1 cellular context compared by ENCODE assay signal in the genomic region with DNA sequence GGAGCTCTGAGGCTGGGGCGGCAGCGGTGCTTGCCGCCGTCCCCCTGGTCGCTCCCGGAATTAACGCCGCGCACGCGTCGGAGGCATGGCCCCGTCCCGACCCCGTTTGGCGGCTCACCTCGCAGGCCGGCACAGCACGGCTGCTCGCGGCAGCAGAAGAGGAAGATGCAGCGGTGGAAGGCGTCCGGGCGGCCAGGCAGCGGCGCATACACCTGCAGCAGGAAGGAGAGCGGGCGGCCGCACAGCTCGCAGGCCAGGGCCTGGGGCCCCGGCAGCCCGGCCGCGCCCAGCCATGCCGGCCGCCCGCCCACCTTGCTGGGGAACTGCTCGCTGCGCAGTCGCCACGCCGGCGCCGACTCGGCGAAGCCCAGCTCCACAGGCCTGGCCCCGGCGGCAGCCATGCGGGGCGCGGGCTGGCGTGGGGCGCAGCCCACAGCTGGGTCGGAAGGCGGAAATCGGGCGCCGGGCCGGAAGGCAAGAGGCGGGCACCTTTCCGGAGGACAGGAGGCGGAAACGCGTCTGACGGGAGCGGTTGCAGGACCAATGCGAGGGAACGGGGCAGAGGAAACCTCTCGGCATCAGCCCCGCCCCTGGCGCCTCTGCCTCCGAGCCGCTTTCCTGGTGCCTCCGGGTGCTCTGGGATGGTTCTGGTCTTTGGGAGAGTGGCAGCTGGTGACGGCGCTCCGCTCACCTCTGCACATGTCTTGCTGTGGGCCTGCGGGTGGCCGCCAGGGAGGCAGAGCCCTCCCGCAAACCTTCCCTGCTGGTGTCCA.
A peak's percentile ranks its signal among the peaks of the same experiment; 100 is the strongest.
TF ChIP-seq lines count a peak whose summit lies in the region.

PDCD2 (minus strand) TSS at position 457 of the 773 bp plus-strand sequence; CDS start at position 401, 56 bp downstream.

TF ChIP-seq in HepG2, 621 proteins besides CTCF, POLR2A, EP300 and RAD21 (continued from another document and continues in another):
- TF ChIP-seq ARID2 (CRISPR knock-in tag; IDR thresholded peaks at IDR 0.05; ENCODE audit: borderline replicate concordance) (peak; percentile 96), NFRKB (IDR thresholded peaks at IDR 0.05) (no peak), SRSF1 (optimal IDR thresholded peaks at IDR 0.05; ENCODE audit: low read depth, low read length) (peak; percentile 73), HOXA9 (CRISPR knock-in tag; IDR thresholded peaks at IDR 0.05; ENCODE audit: borderline replicate concordance) (no peak), SMAD3 (CRISPR knock-in tag; IDR thresholded peaks at IDR 0.05) (0 out of 2 replicates have a peak, but pooled peaks have one; percentile 44), ZNF496 (CRISPR knock-in tag; IDR thresholded peaks at IDR 0.05; ENCODE audit: insufficient replicate concordance) (no peak), TBP (CRISPR knock-in tag; IDR thresholded peaks at IDR 0.05) (no peak), RNF219 (CRISPR knock-in tag; IDR thresholded peaks at IDR 0.05) (no peak), KDM3A (CRISPR knock-in tag; IDR thresholded peaks at IDR 0.05; ENCODE audit: low read depth) (no peak), AKAP8 (CRISPR knock-in tag; IDR thresholded peaks at IDR 0.05) (peak; percentile 74; the same call in 1 of the 2 replicates), HIVEP1 (CRISPR knock-in tag; IDR thresholded peaks at IDR 0.05) (no peak), CERS6 (CRISPR knock-in tag; IDR thresholded peaks at IDR 0.05) (peak; percentile 74; the same call in 1 of the 2 replicates), ZNF343 (CRISPR knock-in tag; IDR thresholded peaks at IDR 0.05) (no peak), HNF1A (IDR thresholded peaks at IDR 0.05; ENCODE audit: low read depth) (no peak), HNF1A (CRISPR knock-in tag; IDR thresholded peaks at IDR 0.05; ENCODE audit: borderline replicate concordance) (0 out of 2 replicates have a peak, but pooled peaks have one; percentile 14), ATM (IDR thresholded peaks at IDR 0.05; ENCODE audit: borderline replicate concordance) (no peak), ZFP36L2 (CRISPR knock-in tag; IDR thresholded peaks at IDR 0.05) (no peak), PLSCR1 (CRISPR knock-in tag; IDR thresholded peaks at IDR 0.05; ENCODE audit: borderline replicate concordance) (no peak), ZNF367 (CRISPR knock-in tag; IDR thresholded peaks at IDR 0.05; ENCODE audit: borderline replicate concordance) (no peak), MAZ (IDR thresholded peaks at IDR 0.05; ENCODE audit: borderline replicate concordance, low read depth, low read length) (peak; percentile 88), MAZ (CRISPR knock-in tag; IDR thresholded peaks at IDR 0.05; ENCODE audit: low read depth) (peak; percentile 84), MXI1 (IDR thresholded peaks at IDR 0.05; ENCODE audit: borderline replicate concordance, low read depth, low read length) (peak; percentile 93; the same call in 2 of the 3 replicates), ZSCAN25 (CRISPR knock-in tag; IDR thresholded peaks at IDR 0.05) (no peak; the same call in 1 of the 2 replicates), ATF5 (CRISPR knock-in tag; IDR thresholded peaks at IDR 0.05; ENCODE audit: low read depth) (no peak), ZNF333 (CRISPR knock-in tag; IDR thresholded peaks at IDR 0.05; ENCODE audit: borderline replicate concordance) (no peak), GPN1 (CRISPR knock-in tag; IDR thresholded peaks at IDR 0.05; ENCODE audit: borderline replicate concordance) (no peak), ZNF292 (CRISPR knock-in tag; IDR thresholded peaks at IDR 0.05; ENCODE audit: borderline replicate concordance, low read depth) (no peak), ZFP37 (CRISPR knock-in tag; IDR thresholded peaks at IDR 0.05; ENCODE audit: borderline replicate concordance) (peak; percentile 83; the same call in 1 of the 2 replicates), NFIB (CRISPR knock-in tag; IDR thresholded peaks at IDR 0.05; ENCODE audit: borderline replicate concordance) (no peak), SSRP1 (CRISPR knock-in tag; IDR thresholded peaks at IDR 0.05) (no peak), ZNF24 (IDR thresholded peaks at IDR 0.05) (peak; percentile 61; the same call in 1 of the 2 replicates), RBFOX2 (IDR thresholded peaks at IDR 0.05; ENCODE audit: low read depth, low read length) (peak; percentile 98), ZNF75D (CRISPR knock-in tag; IDR thresholded peaks at IDR 0.05; ENCODE audit: borderline replicate concordance) (no peak), SNAI1 (CRISPR knock-in tag; IDR thresholded peaks at IDR 0.05; ENCODE audit: borderline replicate concordance) (no peak), ZNF629 (CRISPR knock-in tag; conservative IDR thresholded peaks at IDR 0.05) (0 out of 2 replicates have a peak, but pooled peaks have one; percentile 40), FOXP4 (CRISPR knock-in tag; IDR thresholded peaks at IDR 0.05) (no peak)
- TF ChIP-seq, protein P1, sequence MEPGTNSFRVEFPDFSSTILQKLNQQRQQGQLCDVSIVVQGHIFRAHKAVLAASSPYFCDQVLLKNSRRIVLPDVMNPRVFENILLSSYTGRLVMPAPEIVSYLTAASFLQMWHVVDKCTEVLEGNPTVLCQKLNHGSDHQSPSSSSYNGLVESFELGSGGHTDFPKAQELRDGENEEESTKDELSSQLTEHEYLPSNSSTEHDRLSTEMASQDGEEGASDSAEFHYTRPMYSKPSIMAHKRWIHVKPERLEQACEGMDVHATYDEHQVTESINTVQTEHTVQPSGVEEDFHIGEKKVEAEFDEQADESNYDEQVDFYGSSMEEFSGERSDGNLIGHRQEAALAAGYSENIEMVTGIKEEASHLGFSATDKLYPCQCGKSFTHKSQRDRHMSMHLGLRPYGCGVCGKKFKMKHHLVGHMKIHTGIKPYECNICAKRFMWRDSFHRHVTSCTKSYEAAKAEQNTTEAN (CRISPR knock-in tag; conservative IDR thresholded peaks at IDR 0.05): no peak
- TF ChIP-seq, protein P2, sequence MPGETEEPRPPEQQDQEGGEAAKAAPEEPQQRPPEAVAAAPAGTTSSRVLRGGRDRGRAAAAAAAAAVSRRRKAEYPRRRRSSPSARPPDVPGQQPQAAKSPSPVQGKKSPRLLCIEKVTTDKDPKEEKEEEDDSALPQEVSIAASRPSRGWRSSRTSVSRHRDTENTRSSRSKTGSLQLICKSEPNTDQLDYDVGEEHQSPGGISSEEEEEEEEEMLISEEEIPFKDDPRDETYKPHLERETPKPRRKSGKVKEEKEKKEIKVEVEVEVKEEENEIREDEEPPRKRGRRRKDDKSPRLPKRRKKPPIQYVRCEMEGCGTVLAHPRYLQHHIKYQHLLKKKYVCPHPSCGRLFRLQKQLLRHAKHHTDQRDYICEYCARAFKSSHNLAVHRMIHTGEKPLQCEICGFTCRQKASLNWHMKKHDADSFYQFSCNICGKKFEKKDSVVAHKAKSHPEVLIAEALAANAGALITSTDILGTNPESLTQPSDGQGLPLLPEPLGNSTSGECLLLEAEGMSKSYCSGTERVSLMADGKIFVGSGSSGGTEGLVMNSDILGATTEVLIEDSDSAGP (CRISPR knock-in tag; IDR thresholded peaks at IDR 0.05; ENCODE audit: borderline replicate concordance): peak; percentile 76
- TF ChIP-seq, protein P3, sequence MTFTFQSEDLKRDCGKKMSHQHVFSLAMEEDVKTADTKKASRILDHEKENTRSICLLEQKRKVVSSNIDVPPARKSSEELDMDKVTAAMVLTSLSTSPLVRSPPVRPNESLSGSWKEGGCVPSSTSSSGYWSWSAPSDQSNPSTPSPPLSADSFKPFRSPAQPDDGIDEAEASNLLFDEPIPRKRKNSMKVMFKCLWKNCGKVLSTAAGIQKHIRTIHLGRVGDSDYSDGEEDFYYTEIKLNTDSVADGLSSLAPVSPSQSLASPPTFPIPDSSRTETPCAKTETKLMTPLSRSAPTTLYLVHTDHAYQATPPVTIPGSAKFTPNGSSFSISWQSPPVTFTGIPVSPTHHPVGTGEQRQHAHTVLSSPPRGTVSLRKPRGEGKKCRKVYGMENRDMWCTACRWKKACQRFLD (CRISPR knock-in tag; IDR thresholded peaks at IDR 0.05; ENCODE audit: borderline replicate concordance): no peak
- TF ChIP-seq, protein P4, sequence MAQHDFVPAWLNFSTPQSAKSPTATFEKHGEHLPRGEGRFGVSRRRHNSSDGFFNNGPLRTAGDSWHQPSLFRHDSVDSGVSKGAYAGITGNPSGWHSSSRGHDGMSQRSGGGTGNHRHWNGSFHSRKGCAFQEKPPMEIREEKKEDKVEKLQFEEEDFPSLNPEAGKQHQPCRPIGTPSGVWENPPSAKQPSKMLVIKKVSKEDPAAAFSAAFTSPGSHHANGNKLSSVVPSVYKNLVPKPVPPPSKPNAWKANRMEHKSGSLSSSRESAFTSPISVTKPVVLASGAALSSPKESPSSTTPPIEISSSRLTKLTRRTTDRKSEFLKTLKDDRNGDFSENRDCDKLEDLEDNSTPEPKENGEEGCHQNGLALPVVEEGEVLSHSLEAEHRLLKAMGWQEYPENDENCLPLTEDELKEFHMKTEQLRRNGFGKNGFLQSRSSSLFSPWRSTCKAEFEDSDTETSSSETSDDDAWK (CRISPR knock-in tag; IDR thresholded peaks at IDR 0.05): no peak
